10 cellular contexts compared by ENCODE assay signal in genomic region chr3:17765819-17766472, GRCh38. TPM values are rescaled to one million over a fixed set of nuclear protein-coding genes. Genes with fewer than 3 reads are reported as not detected.
DNase-seq lines count a peak whose midpoint lies in the region; ATAC-seq and TF ChIP-seq lines count a peak whose summit lies in the region.
"Had no signal": no experiment of that assay in that cellular context is flagged by ENCODE, and none has a peak within 500 bp of the region (broad histone marks: within the 10 kb centered on the region; RNA-seq: fewer than 3 reads in every experiment).

No MANE protein-coding gene starts in this region.

- H3K9me3 ChIP-seq in endodermal cell (ENCODE audit: control insufficient read depth, low read length): no peaks in the 10 kb centered on the region
- H3K9me3 ChIP-seq: thoracic aorta had no signal

- no peaks in the 10 kb centered on the region for H3K27me3 Mint-ChIP-seq in endodermal cell (ENCODE audit: insufficient read depth)

- H3K27ac ChIP-seq in endodermal cell (ENCODE audit: low read depth, low read length): no peak overlapping the region
- H3K27ac ChIP-seq: thoracic aorta had no signal

- no peaks in the 10 kb centered on the region for H3K27me3 ChIP-seq in endodermal cell (ENCODE audit: control insufficient read depth, insufficient read depth, low read length, poor library complexity, severe bottlenecking)

- no peak for TF ChIP-seq CTCF in endodermal cell (conservative IDR thresholded peaks at IDR 0.05)

- H3K9me3 Mint-ChIP-seq in endodermal cell: no peaks in the 10 kb centered on the region
- H3K9me3 Mint-ChIP-seq: brain had no signal

- ATAC-seq in GM19043 (IDR thresholded peaks at IDR 0.05; ENCODE audit: low read depth, unreplicated experiment) (peak; percentile 57), HG02588 (IDR thresholded peaks at IDR 0.05; ENCODE audit: unreplicated experiment) (peak; percentile 72), HG03378 (IDR thresholded peaks at IDR 0.05; ENCODE audit: unreplicated experiment) (peak; percentile 93)

- H3K36me3 ChIP-seq in endodermal cell (ENCODE audit: control insufficient read depth, insufficient read depth, low read length): no peaks in the 10 kb centered on the region
- H3K36me3 ChIP-seq: thoracic aorta had no signal

- H3K4me1 Mint-ChIP-seq in endodermal cell: peaks cover 7% of the 10 kb centered on the region
- H3K4me1 Mint-ChIP-seq: brain had no signal

- no peak overlapping the region for H3K4me3 Mint-ChIP-seq in endodermal cell
- H3K4me3 Mint-ChIP-seq: brain had no signal

- intact Hi-C loops in posterior vena cava (cut with DNase I): no loop called here

- DNase-seq in endodermal cell (no peak), HT-29 (ENCODE audit: low spot score) (no peak), posterior vena cava (ENCODE audit: low spot score) (no peak), NCI-H187 (lab: John Stamatoyannopoulos, UW) (no peak)
- DNase-seq: DMS 273 treated with DMSO at 0.1 percent for 48 hours had no signal

- no peak overlapping the region for H3K9ac ChIP-seq in endodermal cell (ENCODE audit: extremely low read depth, low read length, poor library complexity, severe bottlenecking)

- 93 to 95% methylated on average over 7 to 9 of the region's 9 CpGs for WGBS in endodermal cell (ENCODE audit: insufficient coverage in 1 of 2, insufficient read length in 1 of 2), 2 experiments

- H3K36me3 Mint-ChIP-seq in endodermal cell (ENCODE audit: low read depth): no peaks in the 10 kb centered on the region
- H3K36me3 Mint-ChIP-seq: brain had no signal

- no peaks in the 10 kb centered on the region for H3K4me1 ChIP-seq in endodermal cell (ENCODE audit: control insufficient read depth, insufficient read depth, low read length)

- H3K4me3 ChIP-seq in endodermal cell (ENCODE audit: low read length): no peak overlapping the region
- H3K4me3 ChIP-seq: thoracic aorta had no signal

- H3K27ac Mint-ChIP-seq in endodermal cell: no peak overlapping the region
- H3K27ac Mint-ChIP-seq: brain had no signal

RNA-seq across cellular contexts. Expression of gene TBC1D5, which starts 23.5 kb away (rescaled TPM):
- total RNA-seq in endodermal cell (10 to 100 TPM; 68.8 to 77.7 TPM), posterior vena cava (10 to 100 TPM; 45.3 to 53.7 TPM)
- polyA plus RNA-seq in endodermal cell (2013, experiment 1 of 2): 51.6 TPM
- polyA plus RNA-seq in endodermal cell (2013, experiment 2 of 2): 46.0 TPM
- total RNA-seq in HT-29 (2014; rRNA removed; shearing (Covaris generic)): 9.8 and 13.0 TPM in 2 replicates
